ENCODE assay signal across 20 cellular contexts in genomic region chr3:64551697-64552096, GRCh38.
"Had no signal": no experiment of that assay in that cellular context is flagged by ENCODE, and none has a peak within 500 bp of the region (broad histone marks: within the 10 kb centered on the region; RNA-seq: fewer than 3 reads in every experiment).

No MANE protein-coding gene starts in this region.

- ATAC-seq: activated naive CD4-positive, alpha-beta T cell treated with anti-CD3 and anti-CD28 coated beads, Interleukin-2, amount 50 U/mL, for 72 hours; activated T-cell treated with anti-CD3 and anti-CD28 coated beads, Interleukin-2, amount 50 U/mL, for 72 hours; left cardiac atrium; natural killer cell had no signal

- H3K4me3 ChIP-seq: adrenal gland, esophagus squamous epithelium, vagina had no signal

- H3K27me3 ChIP-seq: adrenal gland, vagina had no signal

- H3K4me3 Mint-ChIP-seq: activated T-cell treated with anti-CD3 and anti-CD28 coated beads, Interleukin-2, amount 50 U/mL, for 72 hours; natural killer cell; T-helper 1 cell treated with Interleukin-12 subunit alpha and Interleukin-12 subunit beta and Interleukin-4 antibody, amounts not matched to agents 30 μg/mL and 1 μg/mL, for 36 hours had no signal

- DNase-seq: activated CD4-positive, alpha-beta T cell treated with anti-CD3 and anti-CD28 coated beads, Interleukin-2, amount 50 U/mL, for 4 hours; activated effector memory CD4-positive, alpha-beta T cell treated with anti-CD3 and anti-CD28 coated beads, Interleukin-2, amount 50 U/mL, for 16 hours; activated T-cell treated with anti-CD3 and anti-CD28 coated beads, Interleukin-2, amount 50 U/mL, for 72 hours; adrenal gland; cerebellar nuclear complex; cortex of kidney; esophagus squamous epithelium; left cardiac atrium; mesenchymal stem cell; natural killer cell; retina; stimulated activated CD4-positive, alpha-beta T cell treated with anti-CD3 and anti-CD28 coated beads, Interleukin-12 subunit alpha, Interleukin-12 subunit beta, amount 100 ng/mL, for 4 hours; stimulated activated CD4-positive, alpha-beta T cell treated with anti-CD3 and anti-CD28 coated beads, Interleukin-1b, Interleukin-23, amount 100 ng/mL, for 48 hours; stimulated activated CD8-positive, alpha-beta memory T cell treated with anti-CD3 and anti-CD28 coated beads, Interleukin-4, amount 100 ng/mL, for 48 hours; stimulated activated naive CD4-positive, alpha-beta T cell; trophoblast cell had no signal

- H3K9ac ChIP-seq: parathyroid adenoma had no signal

- H2AFZ ChIP-seq: parathyroid adenoma had no signal

- H3K4me1 ChIP-seq: adrenal gland, parathyroid adenoma had no signal

- H3K9me3 Mint-ChIP-seq: T-helper 1 cell treated with Interleukin-12 subunit alpha and Interleukin-12 subunit beta and Interleukin-4 antibody, amounts not matched to agents 30 μg/mL and 1 μg/mL, for 36 hours had no signal

- H3K27ac ChIP-seq: adrenal gland, parathyroid adenoma, vagina had no signal

- H3K27ac Mint-ChIP-seq: activated naive CD4-positive, alpha-beta T cell treated with anti-CD3 and anti-CD28 coated beads, Interleukin-2, amount 50 U/mL, for 72 hours; activated T-cell treated with anti-CD3 and anti-CD28 coated beads, Interleukin-2, amount 50 U/mL, for 72 hours; natural killer cell; T-helper 1 cell treated with Interleukin-12 subunit alpha and Interleukin-12 subunit beta and Interleukin-4 antibody, amounts not matched to agents 30 μg/mL and 1 μg/mL, for 36 hours had no signal

- H3K79me2 ChIP-seq: parathyroid adenoma had no signal

- H3K4me1 Mint-ChIP-seq: natural killer cell had no signal

- H3K9me3 ChIP-seq: adrenal gland, esophagus squamous epithelium, vagina had no signal

- H3K36me3 ChIP-seq: esophagus squamous epithelium, vagina had no signal

- H3K36me3 Mint-ChIP-seq: activated naive CD4-positive, alpha-beta T cell treated with anti-CD3 and anti-CD28 coated beads, Interleukin-2, amount 50 U/mL, for 72 hours; natural killer cell had no signal
